ENCODE assay signal across 8 cellular contexts in the genomic region with DNA sequence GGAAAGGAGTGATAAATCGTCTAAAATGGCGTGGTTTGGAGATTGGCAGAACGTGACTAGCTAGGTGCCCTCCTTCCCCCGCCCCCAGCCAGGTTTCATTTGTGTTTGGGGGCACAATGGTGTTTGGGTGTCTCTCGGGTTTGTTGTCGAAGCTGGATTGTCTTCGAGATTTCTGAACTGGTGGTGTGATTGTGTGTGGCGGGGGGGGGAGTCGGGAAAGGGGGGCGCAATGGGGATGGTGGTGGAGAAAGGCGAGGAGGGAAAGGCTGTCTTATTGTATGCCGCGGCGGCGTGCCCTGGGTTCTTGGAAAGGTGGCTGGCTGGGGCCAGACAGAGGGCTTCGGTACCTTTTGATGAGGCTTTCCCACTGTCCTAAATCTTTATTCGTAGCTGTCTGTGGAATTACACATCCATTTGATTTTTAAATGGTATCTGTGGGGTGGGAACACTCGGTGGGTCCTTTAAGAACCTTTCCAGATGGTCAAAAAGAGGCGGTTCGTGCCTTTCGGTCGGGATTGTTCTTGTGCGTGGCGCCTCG. TPM values are rescaled to one million over a fixed set of nuclear protein-coding genes. Genes with fewer than 3 reads are reported as not detected.
DNase-seq lines count a peak whose midpoint lies in the region; ATAC-seq and FAIRE-seq lines count a peak whose summit lies in the region.

No MANE protein-coding gene starts in this region.

- peak; percentile 64 for DNase-seq in DMS79 treated with DMSO at 0.1 percent for 48 hours (lab: John Stamatoyannopoulos, UW)
- peak; percentile 43 for DNase-seq in HTR-8/SVneo (ENCODE audit: insufficient read length, low spot score)
- DNase-seq in SK-MEL-5 (ENCODE audit: low read depth, low spot score) = peak; percentile 35
- no peak for DNase-seq in epithelial cell of prostate (ENCODE audit: low read depth, low spot score)
- DNase-seq in mucosa of gallbladder (ENCODE audit: low spot score) = peak; percentile 31

- H3K27ac ChIP-seq in epithelial cell of prostate = peak overlapping the region; percentile 97

- ATAC-seq in GM18861 (IDR thresholded peaks at IDR 0.05; ENCODE audit: unreplicated experiment) = no peak
- no peak for ATAC-seq in GM21447 (IDR thresholded peaks at IDR 0.05; ENCODE audit: unreplicated experiment)
- ATAC-seq in GM21619 (IDR thresholded peaks at IDR 0.05; ENCODE audit: unreplicated experiment) = no peak

- FAIRE-seq in HTR-8/SVneo (lab: Jason Lieb, UNC) = peak; percentile 9

- in situ Hi-C loops in SK-MEL-5 (cut with HindIII; ENCODE audit: low pct_unique_long_range_greater_than_20kb, low sequenced_read_pairs) = no loop called here

RNA-seq across cellular contexts. Expression of a gene that starts 1.0 kb away (rescaled TPM):
- total RNA-seq in SK-MEL-5 (2014; rRNA removed; shearing (Covaris generic)) = 50.7 and 55.4 TPM in 2 replicates
- polyA plus RNA-seq in SK-MEL-5 (2015; cell fraction: cytosol; rRNA removed) = 33.0 and 34.1 TPM in 2 replicates
- 11.0 and 15.6 TPM in 2 replicates for polyA plus RNA-seq in SK-MEL-5 (2015; cell fraction: nucleus; rRNA removed)
- total RNA-seq in mucosa of gallbladder = 114 TPM
